ENCODE assay signal across 8 cellular contexts in the genomic region with DNA sequence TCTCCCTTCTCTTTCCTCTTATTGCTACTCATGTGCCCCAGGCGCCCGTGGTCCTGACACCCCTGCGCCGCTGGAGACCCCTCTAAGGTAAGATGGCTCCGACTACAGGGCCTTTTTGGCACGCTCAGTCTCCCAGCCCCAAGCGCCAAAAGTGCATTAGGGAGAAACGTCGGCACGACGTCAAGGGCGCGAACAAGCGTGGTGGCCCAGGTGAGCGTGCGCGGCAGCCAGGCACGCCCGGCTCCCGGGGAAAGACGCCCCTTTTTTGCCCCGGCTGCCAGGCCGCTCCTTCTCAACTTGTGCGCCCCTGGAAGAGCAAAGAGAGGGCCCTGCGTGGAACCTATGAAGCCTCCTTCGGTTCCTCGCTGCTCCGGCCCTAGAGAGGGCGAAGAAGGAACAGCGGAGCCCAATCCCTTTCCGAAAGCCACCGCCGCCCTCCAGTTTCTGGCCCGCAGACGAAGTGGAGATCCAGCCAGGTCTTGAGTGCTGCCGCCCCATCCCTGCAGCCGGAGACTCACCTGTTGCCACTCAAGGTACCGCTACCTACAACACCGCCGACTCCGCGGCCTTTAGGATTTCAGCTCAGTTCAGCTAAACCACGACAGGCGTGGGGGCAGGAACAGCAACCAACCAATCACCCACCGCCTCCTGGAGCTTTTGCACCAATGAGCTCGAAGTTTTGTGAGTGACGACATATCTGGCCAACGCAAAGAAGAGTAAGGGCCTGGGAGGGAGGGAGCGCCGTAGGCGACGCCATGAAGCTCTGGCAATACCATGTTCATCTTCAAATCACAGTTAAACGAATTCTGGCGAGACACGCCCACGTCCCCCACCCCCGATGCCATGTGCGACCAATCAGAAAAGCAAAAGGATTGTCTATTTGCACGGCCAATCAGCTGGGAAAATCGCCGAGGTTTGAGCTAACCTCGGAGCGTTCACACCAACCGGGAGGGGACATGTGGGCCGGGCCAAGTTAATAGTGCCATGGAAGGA. TPM values are rescaled to one million over a fixed set of nuclear protein-coding genes. Genes with fewer than 3 reads are reported as not detected.
DNase-seq lines count a peak whose midpoint lies in the region; ATAC-seq, FAIRE-seq and TF ChIP-seq lines count a peak whose summit lies in the region.
"Not testable (repeated sequence)": the region's sequence is repeated elsewhere in the genome, so short reads cannot be mapped to it uniquely, and the experiment has no call there.

Gene ARL17A, minus strand, starts transcription at position 609 of the 993 bp plus-strand sequence. CDS start 3,369 bp downstream, outside the sequence.

- not testable (repeated sequence) for H3K36me3 ChIP-seq in kidney (ENCODE audit: control insufficient read depth in 1 of 2, insufficient read depth in 2 of 2, low read length in 2 of 2); skeletal muscle tissue (ENCODE audit: control insufficient read depth in 3 of 3, insufficient read depth in 3 of 3, low read length in 3 of 3); thoracic aorta

- H3K9me3 ChIP-seq in kidney (ENCODE audit: control insufficient read depth in 1 of 2, low read length in 2 of 2); skeletal muscle tissue (ENCODE audit: control insufficient read depth in 3 of 3, low read length in 3 of 3); thoracic aorta: not testable (repeated sequence)

- H3K4me3 ChIP-seq in kidney (ENCODE audit: low read length in 2 of 2): peak within 1 kb of the TSS; percentile 32 to 38
- not testable (repeated sequence) for H3K4me3 ChIP-seq in skeletal muscle tissue (ENCODE audit: low read length in 3 of 3)
- H3K4me3 ChIP-seq in thoracic aorta: peak within 1 kb of the TSS; percentile 55

- DNase-seq in HTR-8/SVneo (ENCODE audit: insufficient read length, low spot score): not testable (repeated sequence)
- DNase-seq in activated CD4-positive, alpha-beta T cell treated with anti-CD3 and anti-CD28 coated beads, Interleukin-2, amount 50 U/mL, for 48 hours: peak; percentile 74 to 80
- peak; percentile 85 for DNase-seq in kidney
- DNase-seq in thoracic aorta (ENCODE audit: low spot score): peak; percentile 31

- H3K27ac Mint-ChIP-seq in brain: peak within 1 kb of the TSS in 1 of 5 experiments; percentile 78

- not testable (repeated sequence) for H3K27me3 Mint-ChIP-seq in brain

- not testable (repeated sequence) for H3K4me1 Mint-ChIP-seq in brain

- not testable (repeated sequence) for H3K9ac ChIP-seq in kidney (ENCODE audit: low read length in 2 of 2); skeletal muscle tissue (ENCODE audit: low read depth in 1 of 3, low read length in 3 of 3)

- intact Hi-C loops in kidney (cut with DNase I): not testable (repeated sequence)

- ATAC-seq in GM18520 (IDR thresholded peaks at IDR 0.05; ENCODE audit: unreplicated experiment): peak; percentile 78
- peak; percentile 97 for ATAC-seq in HG02588 (IDR thresholded peaks at IDR 0.05; ENCODE audit: unreplicated experiment)
- peak; percentile 98 for ATAC-seq in thoracic aorta (ENCODE audit: insufficient number of reproducible peaks, low FRiP score, low read depth)

- not testable (repeated sequence) for H3K4me1 ChIP-seq in kidney (ENCODE audit: control insufficient read depth in 1 of 2, insufficient read depth in 1 of 2, low read depth in 1 of 2, low read length in 2 of 2); skeletal muscle tissue (ENCODE audit: control insufficient read depth in 3 of 3, insufficient read depth in 3 of 3, low read length in 3 of 3); thoracic aorta (ENCODE audit: control insufficient read depth in 1 of 2, low read depth in 2 of 2)

- not testable (repeated sequence) for H3K9me3 Mint-ChIP-seq in brain

- H3K27me3 ChIP-seq in skeletal muscle tissue (ENCODE audit: control insufficient read depth in 3 of 3, insufficient read depth in 3 of 3, low read length in 3 of 3); thoracic aorta (replicated peaks; ENCODE audit: insufficient read depth): not testable (repeated sequence)

- not testable (repeated sequence) for H3K27ac ChIP-seq in kidney (ENCODE audit: low read depth in 2 of 2, low read length in 2 of 2); skeletal muscle tissue (ENCODE audit: low read depth, low read length)
- peak within 1 kb of the TSS in 1 of 2 donors; percentile 58 for H3K27ac ChIP-seq in thoracic aorta

- peak; percentile 98 for FAIRE-seq in HTR-8/SVneo (lab: Jason Lieb, UNC)
- FAIRE-seq in kidney (lab: Jason Lieb, UNC): peak; percentile 99

- not testable (repeated sequence) for H3K36me3 Mint-ChIP-seq in brain

- not testable (repeated sequence) for TF ChIP-seq CTCF in brain (conservative IDR thresholded peaks at IDR 0.05); kidney (IDR thresholded peaks at IDR 0.05; ENCODE audit: borderline replicate concordance, extremely low read depth, insufficient read depth); thoracic aorta (IDR thresholded peaks at IDR 0.05)

- peak within 1 kb of the TSS in 4 of 5 experiments; percentile 69 to 78 (median 76) for H3K4me3 Mint-ChIP-seq in brain

RNA-seq across cellular contexts. Expression of gene ARL17A, which starts in this region (rescaled TPM):
- polyA plus RNA-seq in brain (ENCODE audit: insufficient read depth, low read depth, low replicate concordance) (5.2 TPM), kidney (ENCODE audit: insufficient read depth, low read depth, low replicate concordance) (4.6 TPM)
- total RNA-seq in kidney (25.7 TPM), skeletal muscle tissue (12.0 TPM), thoracic aorta (10 to 100 TPM; 13.7 to 16.1 TPM)
